Comparison of ENCODE assay signal across 1 cellular context in the genomic region with DNA sequence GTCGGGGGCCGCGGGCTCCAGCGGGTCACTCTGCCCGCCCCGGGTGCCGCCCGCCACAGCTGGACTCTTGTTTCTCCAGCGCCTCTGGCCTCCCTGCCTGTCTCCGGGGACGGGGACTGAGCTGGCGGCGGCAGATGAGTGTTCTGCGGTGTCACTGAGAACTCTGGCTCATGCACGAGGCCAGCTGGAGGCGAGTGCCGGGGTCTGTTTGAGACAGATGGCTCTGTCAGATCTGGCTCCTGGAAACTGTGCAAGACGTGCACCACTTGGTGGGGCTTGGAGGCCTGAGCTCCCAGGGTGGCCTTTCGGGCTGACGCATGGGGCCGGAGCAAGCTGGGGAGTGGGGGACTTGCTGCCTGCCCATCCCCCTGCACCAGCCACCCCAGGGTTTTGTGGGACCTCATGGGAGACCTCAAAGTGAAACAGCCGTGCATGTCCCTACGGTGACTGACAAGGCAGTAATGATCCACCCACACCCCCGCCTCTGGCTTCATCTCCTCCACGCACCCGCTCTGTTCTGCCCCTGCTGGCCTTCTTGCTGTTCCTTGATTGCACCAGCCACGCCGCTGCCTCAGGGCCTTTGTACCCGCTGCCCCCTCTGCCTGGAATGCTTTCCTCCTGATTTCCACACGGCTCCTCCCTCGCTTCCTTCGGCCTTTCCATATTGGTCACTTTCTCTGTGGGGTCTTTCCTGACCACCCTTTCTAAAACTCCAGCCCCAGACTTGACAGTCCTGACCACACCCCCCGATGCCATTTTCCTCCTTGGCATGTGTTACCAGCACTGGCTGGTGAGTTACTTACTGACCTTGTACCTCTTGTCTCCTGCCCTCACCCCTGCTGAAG.
TF ChIP-seq lines count a peak whose summit lies in the region.

No MANE protein-coding gene starts in this region.

TF ChIP-seq in K562, 482 proteins besides CTCF, POLR2A, EP300 and RAD21 (continued from another document and continues in another):
- TF ChIP-seq, protein P1, sequence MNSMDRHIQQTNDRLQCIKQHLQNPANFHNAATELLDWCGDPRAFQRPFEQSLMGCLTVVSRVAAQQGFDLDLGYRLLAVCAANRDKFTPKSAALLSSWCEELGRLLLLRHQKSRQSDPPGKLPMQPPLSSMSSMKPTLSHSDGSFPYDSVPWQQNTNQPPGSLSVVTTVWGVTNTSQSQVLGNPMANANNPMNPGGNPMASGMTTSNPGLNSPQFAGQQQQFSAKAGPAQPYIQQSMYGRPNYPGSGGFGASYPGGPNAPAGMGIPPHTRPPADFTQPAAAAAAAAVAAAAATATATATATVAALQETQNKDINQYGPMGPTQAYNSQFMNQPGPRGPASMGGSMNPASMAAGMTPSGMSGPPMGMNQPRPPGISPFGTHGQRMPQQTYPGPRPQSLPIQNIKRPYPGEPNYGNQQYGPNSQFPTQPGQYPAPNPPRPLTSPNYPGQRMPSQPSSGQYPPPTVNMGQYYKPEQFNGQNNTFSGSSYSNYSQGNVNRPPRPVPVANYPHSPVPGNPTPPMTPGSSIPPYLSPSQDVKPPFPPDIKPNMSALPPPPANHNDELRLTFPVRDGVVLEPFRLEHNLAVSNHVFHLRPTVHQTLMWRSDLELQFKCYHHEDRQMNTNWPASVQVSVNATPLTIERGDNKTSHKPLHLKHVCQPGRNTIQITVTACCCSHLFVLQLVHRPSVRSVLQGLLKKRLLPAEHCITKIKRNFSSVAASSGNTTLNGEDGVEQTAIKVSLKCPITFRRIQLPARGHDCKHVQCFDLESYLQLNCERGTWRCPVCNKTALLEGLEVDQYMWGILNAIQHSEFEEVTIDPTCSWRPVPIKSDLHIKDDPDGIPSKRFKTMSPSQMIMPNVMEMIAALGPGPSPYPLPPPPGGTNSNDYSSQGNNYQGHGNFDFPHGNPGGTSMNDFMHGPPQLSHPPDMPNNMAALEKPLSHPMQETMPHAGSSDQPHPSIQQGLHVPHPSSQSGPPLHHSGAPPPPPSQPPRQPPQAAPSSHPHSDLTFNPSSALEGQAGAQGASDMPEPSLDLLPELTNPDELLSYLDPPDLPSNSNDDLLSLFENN (IDR thresholded peaks at IDR 0.05; ENCODE audit: low read depth in 2 of 2, low read length in 2 of 2): no peak
- TF ChIP-seq, protein P2, sequence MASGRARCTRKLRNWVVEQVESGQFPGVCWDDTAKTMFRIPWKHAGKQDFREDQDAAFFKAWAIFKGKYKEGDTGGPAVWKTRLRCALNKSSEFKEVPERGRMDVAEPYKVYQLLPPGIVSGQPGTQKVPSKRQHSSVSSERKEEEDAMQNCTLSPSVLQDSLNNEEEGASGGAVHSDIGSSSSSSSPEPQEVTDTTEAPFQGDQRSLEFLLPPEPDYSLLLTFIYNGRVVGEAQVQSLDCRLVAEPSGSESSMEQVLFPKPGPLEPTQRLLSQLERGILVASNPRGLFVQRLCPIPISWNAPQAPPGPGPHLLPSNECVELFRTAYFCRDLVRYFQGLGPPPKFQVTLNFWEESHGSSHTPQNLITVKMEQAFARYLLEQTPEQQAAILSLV (tag; IDR thresholded peaks at IDR 0.05): no peak
- no peak for TF ChIP-seq ETV6 (IDR thresholded peaks at IDR 0.05; ENCODE audit: borderline replicate concordance in 1 of 2, low read depth in 2 of 2, low read length in 1 of 2)
- no peak for TF ChIP-seq ETV6 (CRISPR knock-in tag; IDR thresholded peaks at IDR 0.05; ENCODE audit: borderline replicate concordance)
- no peak for TF ChIP-seq MCM5 (IDR thresholded peaks at IDR 0.05; ENCODE audit: low read depth)
- TF ChIP-seq, protein P3, sequence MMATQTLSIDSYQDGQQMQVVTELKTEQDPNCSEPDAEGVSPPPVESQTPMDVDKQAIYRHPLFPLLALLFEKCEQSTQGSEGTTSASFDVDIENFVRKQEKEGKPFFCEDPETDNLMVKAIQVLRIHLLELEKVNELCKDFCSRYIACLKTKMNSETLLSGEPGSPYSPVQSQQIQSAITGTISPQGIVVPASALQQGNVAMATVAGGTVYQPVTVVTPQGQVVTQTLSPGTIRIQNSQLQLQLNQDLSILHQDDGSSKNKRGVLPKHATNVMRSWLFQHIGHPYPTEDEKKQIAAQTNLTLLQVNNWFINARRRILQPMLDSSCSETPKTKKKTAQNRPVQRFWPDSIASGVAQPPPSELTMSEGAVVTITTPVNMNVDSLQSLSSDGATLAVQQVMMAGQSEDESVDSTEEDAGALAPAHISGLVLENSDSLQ (IDR thresholded peaks at IDR 0.05): peak; percentile 88
- TF ChIP-seq, protein P4, sequence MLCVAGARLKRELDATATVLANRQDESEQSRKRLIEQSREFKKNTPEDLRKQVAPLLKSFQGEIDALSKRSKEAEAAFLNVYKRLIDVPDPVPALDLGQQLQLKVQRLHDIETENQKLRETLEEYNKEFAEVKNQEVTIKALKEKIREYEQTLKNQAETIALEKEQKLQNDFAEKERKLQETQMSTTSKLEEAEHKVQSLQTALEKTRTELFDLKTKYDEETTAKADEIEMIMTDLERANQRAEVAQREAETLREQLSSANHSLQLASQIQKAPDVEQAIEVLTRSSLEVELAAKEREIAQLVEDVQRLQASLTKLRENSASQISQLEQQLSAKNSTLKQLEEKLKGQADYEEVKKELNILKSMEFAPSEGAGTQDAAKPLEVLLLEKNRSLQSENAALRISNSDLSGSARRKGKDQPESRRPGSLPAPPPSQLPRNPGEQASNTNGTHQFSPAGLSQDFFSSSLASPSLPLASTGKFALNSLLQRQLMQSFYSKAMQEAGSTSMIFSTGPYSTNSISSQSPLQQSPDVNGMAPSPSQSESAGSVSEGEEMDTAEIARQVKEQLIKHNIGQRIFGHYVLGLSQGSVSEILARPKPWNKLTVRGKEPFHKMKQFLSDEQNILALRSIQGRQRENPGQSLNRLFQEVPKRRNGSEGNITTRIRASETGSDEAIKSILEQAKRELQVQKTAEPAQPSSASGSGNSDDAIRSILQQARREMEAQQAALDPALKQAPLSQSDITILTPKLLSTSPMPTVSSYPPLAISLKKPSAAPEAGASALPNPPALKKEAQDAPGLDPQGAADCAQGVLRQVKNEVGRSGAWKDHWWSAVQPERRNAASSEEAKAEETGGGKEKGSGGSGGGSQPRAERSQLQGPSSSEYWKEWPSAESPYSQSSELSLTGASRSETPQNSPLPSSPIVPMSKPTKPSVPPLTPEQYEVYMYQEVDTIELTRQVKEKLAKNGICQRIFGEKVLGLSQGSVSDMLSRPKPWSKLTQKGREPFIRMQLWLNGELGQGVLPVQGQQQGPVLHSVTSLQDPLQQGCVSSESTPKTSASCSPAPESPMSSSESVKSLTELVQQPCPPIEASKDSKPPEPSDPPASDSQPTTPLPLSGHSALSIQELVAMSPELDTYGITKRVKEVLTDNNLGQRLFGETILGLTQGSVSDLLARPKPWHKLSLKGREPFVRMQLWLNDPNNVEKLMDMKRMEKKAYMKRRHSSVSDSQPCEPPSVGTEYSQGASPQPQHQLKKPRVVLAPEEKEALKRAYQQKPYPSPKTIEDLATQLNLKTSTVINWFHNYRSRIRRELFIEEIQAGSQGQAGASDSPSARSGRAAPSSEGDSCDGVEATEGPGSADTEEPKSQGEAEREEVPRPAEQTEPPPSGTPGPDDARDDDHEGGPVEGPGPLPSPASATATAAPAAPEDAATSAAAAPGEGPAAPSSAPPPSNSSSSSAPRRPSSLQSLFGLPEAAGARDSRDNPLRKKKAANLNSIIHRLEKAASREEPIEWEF (CRISPR knock-in tag; IDR thresholded peaks at IDR 0.05): no peak
- TF ChIP-seq IFI16 (CRISPR knock-in tag; IDR thresholded peaks at IDR 0.05): no peak
- TF ChIP-seq SMARCC2 (IDR thresholded peaks at IDR 0.05; ENCODE audit: low read depth): no peak
- TF ChIP-seq, protein P5, sequence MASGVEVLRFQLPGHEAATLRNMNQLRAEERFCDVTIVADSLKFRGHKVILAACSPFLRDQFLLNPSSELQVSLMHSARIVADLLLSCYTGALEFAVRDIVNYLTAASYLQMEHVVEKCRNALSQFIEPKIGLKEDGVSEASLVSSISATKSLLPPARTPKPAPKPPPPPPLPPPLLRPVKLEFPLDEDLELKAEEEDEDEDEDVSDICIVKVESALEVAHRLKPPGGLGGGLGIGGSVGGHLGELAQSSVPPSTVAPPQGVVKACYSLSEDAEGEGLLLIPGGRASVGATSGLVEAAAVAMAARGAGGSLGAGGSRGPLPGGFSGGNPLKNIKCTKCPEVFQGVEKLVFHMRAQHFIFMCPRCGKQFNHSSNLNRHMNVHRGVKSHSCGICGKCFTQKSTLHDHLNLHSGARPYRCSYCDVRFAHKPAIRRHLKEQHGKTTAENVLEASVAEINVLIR (CRISPR knock-in tag; IDR thresholded peaks at IDR 0.05): no peak
- no peak for TF ChIP-seq KHSRP (IDR thresholded peaks at IDR 0.05)
- TF ChIP-seq FIP1L1 (IDR thresholded peaks at IDR 0.05; ENCODE audit: low read depth, low read length, poor library complexity, severe bottlenecking): no peak
- no peak for TF ChIP-seq FOXJ3 (CRISPR knock-in tag; IDR thresholded peaks at IDR 0.05)
- TF ChIP-seq CXXC5 (CRISPR knock-in tag; IDR thresholded peaks at IDR 0.05): no peak
- TF ChIP-seq RFX1 (IDR thresholded peaks at IDR 0.05): no peak
- TF ChIP-seq GATA2 (CRISPR knock-in tag; IDR thresholded peaks at IDR 0.05): peak; percentile 79
- TF ChIP-seq TSC22D4 (tag; IDR thresholded peaks at IDR 0.05): no peak
- TF ChIP-seq PHF21A (IDR thresholded peaks at IDR 0.05; ENCODE audit: borderline replicate concordance, low read depth): no peak
- TF ChIP-seq, protein P6, sequence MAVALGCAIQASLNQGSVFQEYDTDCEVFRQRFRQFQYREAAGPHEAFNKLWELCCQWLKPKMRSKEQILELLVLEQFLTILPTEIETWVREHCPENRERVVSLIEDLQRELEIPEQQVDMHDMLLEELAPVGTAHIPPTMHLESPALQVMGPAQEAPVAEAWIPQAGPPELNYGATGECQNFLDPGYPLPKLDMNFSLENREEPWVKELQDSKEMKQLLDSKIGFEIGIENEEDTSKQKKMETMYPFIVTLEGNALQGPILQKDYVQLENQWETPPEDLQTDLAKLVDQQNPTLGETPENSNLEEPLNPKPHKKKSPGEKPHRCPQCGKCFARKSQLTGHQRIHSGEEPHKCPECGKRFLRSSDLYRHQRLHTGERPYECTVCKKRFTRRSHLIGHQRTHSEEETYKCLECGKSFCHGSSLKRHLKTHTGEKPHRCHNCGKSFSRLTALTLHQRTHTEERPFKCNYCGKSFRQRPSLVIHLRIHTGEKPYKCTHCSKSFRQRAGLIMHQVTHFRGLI (CRISPR knock-in tag; IDR thresholded peaks at IDR 0.05): no peak
- no peak for TF ChIP-seq NCOA6 (IDR thresholded peaks at IDR 0.05)
- TF ChIP-seq SRSF3 (IDR thresholded peaks at IDR 0.05; ENCODE audit: insufficient read depth, low read length): no peak
- TF ChIP-seq KAT7 (CRISPR knock-in tag; IDR thresholded peaks at IDR 0.05; ENCODE audit: borderline replicate concordance): 0 out of 2 replicates have a peak, but pooled peaks have one; percentile 52
- TF ChIP-seq, protein P7, sequence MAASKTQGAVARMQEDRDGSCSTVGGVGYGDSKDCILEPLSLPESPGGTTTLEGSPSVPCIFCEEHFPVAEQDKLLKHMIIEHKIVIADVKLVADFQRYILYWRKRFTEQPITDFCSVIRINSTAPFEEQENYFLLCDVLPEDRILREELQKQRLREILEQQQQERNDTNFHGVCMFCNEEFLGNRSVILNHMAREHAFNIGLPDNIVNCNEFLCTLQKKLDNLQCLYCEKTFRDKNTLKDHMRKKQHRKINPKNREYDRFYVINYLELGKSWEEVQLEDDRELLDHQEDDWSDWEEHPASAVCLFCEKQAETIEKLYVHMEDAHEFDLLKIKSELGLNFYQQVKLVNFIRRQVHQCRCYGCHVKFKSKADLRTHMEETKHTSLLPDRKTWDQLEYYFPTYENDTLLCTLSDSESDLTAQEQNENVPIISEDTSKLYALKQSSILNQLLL (CRISPR knock-in tag; IDR thresholded peaks at IDR 0.05; ENCODE audit: borderline replicate concordance): no peak
- no peak for TF ChIP-seq SREBF2 (CRISPR knock-in tag; IDR thresholded peaks at IDR 0.05)
- TF ChIP-seq STAT5B (CRISPR knock-in tag; IDR thresholded peaks at IDR 0.05): no peak
- TF ChIP-seq TCFL5 (CRISPR knock-in tag; conservative IDR thresholded peaks at IDR 0.05): no peak
- TF ChIP-seq ESRRA (IDR thresholded peaks at IDR 0.05; ENCODE audit: borderline replicate concordance, low read depth): no peak
- no peak for TF ChIP-seq ZKSCAN1 (IDR thresholded peaks at IDR 0.05; ENCODE audit: low read depth, low read length)
- TF ChIP-seq, protein P8, sequence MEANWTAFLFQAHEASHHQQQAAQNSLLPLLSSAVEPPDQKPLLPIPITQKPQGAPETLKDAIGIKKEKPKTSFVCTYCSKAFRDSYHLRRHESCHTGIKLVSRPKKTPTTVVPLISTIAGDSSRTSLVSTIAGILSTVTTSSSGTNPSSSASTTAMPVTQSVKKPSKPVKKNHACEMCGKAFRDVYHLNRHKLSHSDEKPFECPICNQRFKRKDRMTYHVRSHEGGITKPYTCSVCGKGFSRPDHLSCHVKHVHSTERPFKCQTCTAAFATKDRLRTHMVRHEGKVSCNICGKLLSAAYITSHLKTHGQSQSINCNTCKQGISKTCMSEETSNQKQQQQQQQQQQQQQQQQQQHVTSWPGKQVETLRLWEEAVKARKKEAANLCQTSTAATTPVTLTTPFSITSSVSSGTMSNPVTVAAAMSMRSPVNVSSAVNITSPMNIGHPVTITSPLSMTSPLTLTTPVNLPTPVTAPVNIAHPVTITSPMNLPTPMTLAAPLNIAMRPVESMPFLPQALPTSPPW (CRISPR knock-in tag; IDR thresholded peaks at IDR 0.05): peak; percentile 38; the same call in 1 of the 2 replicates
- TF ChIP-seq RB1 (IDR thresholded peaks at IDR 0.05; ENCODE audit: low read depth): no peak
- TF ChIP-seq ZNF384 (IDR thresholded peaks at IDR 0.05; ENCODE audit: low read depth, low read length): no peak
- TF ChIP-seq KDM2B (CRISPR knock-in tag; IDR thresholded peaks at IDR 0.05): no peak
- TF ChIP-seq, protein P9, sequence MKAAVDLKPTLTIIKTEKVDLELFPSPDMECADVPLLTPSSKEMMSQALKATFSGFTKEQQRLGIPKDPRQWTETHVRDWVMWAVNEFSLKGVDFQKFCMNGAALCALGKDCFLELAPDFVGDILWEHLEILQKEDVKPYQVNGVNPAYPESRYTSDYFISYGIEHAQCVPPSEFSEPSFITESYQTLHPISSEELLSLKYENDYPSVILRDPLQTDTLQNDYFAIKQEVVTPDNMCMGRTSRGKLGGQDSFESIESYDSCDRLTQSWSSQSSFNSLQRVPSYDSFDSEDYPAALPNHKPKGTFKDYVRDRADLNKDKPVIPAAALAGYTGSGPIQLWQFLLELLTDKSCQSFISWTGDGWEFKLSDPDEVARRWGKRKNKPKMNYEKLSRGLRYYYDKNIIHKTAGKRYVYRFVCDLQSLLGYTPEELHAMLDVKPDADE (conservative IDR thresholded peaks at IDR 0.05; ENCODE audit: control insufficient read depth, low read depth, low read length): peak; percentile 74; the same call in 1 of the 2 replicates
- TF ChIP-seq, protein P10, sequence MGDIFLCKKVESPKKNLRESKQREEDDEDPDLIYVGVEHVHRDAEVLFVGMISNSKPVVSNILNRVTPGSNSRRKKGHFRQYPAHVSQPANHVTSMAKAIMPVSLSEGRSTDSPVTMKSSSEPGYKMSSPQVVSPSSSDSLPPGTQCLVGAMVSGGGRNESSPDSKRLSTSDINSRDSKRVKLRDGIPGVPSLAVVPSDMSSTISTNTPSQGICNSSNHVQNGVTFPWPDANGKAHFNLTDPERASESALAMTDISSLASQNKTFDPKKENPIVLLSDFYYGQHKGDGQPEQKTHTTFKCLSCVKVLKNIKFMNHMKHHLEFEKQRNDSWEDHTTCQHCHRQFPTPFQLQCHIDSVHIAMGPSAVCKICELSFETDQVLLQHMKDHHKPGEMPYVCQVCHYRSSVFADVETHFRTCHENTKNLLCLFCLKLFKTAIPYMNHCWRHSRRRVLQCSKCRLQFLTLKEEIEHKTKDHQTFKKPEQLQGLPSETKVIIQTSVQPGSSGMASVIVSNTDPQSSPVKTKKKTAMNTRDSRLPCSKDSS (IDR thresholded peaks at IDR 0.05; ENCODE audit: low read depth, partially characterized antibody): no peak
